Comparison of ENCODE assay signal across 9 cellular contexts in the genomic region with DNA sequence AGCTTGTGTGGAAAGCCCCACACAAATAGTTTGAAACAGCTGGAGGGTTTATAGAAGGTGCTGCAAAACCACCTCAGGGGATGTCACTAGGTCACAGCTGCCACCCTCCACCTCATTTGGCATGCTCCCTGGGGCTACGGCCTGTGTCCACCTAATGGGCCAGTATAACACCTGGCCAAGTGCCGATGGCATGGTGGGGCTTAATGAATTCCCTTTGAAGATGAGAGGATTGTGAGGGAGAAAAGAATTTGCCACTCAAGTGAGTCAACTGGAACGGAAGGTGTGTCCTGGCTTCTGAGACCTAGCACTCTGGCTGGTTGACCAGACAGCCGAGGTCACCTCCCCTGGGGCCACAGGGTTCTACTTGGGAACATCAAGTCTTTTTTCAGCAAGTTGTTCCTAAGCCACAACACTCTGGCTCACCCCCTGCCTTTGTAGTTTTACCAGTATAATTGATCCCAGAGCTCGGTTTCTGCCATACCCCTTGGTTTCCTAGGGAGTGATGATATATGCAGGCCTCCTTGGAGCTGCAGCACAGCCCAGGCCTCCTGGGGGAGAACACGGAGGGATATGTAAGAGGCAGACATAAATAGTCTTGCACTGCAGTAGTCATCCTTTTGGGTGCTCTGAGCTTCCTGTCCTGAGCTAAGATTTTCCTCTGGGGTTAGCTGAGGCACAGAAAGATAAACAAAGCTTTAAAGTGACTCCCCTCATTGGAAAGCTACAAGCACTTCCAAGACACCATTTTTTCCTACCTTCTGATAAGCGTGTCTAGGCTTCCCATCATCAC.
A peak's percentile ranks its signal among the peaks of the same experiment; 100 is the strongest.
DNase-seq lines count a peak whose midpoint lies in the region; TF ChIP-seq lines count a peak whose summit lies in the region.
"Had no signal": no experiment of that assay in that cellular context is flagged by ENCODE, and none has a peak within 500 bp of the region (broad histone marks: within the 10 kb centered on the region; RNA-seq: fewer than 3 reads in every experiment).

No MANE protein-coding gene starts in this region.

- H3K4me3 Mint-ChIP-seq in MCF 10A (ENCODE audit: unreplicated experiment) = no peak overlapping the region
- peak overlapping the region; percentile 73 for H3K4me3 Mint-ChIP-seq in activated CD4-positive, alpha-beta T cell treated with anti-CD3 and anti-CD28 coated beads, Interleukin-2, amount 10 ng/mL, durations not matched to agents 24 days and 14 days
- H3K4me3 Mint-ChIP-seq in immature natural killer cell = peak overlapping the region in 2 of 5 donors; percentile 61 to 72

- dilution Hi-C loops in mammary epithelial cell (cut with HindIII; ENCODE audit: low sequenced_read_pairs) = no loop called here

- H4K20me1 ChIP-seq in mammary epithelial cell (ENCODE audit: insufficient read depth, low read length) = no peaks in the 10 kb centered on the region

- in situ Hi-C loops in mammary epithelial cell (cut with MboI; ENCODE audit: low sequenced_read_pairs in 2 of 2) = no loop called here

- 57% methylated on average over 4 of the region's 7 CpGs for WGBS in mammary epithelial cell (ENCODE audit: low coverage, missing lambda C conversion rate)
- 56 to 61% methylated on average over 7 of the region's 7 CpGs for WGBS in testis, 2 donors

- no peak for TF ChIP-seq CTCF in MCF 10A (IDR thresholded peaks at IDR 0.05; ENCODE audit: unreplicated experiment)
- TF ChIP-seq CTCF in mammary epithelial cell (conservative IDR thresholded peaks at IDR 0.05 in 1 of 2, IDR thresholded peaks at IDR 0.05 in 1 of 2; ENCODE audit: extremely low read depth in 1 of 2, insufficient read depth in 1 of 2, low read depth in 1 of 2, low read length in 2 of 2) = no peak
- no peak for TF ChIP-seq CTCF in testis (IDR thresholded peaks at IDR 0.05)

- no peak overlapping the region for H3K4me3 ChIP-seq in mammary epithelial cell (replicated peaks in 1 of 3; ENCODE audit: insufficient read depth in 1 of 3, low read depth in 2 of 3, low read length in 3 of 3)
- H3K4me3 ChIP-seq in testis = no peak overlapping the region

- BruUV-seq in MCF 10A (replicated peaks; lab: Mats Ljungman, UMichigan) (no TSS peak), mammary epithelial cell (replicated peaks; lab: Mats Ljungman, UMichigan) (no TSS peak)

- H3K27ac Mint-ChIP-seq in MCF 10A (ENCODE audit: low read depth, unreplicated experiment) (no peak overlapping the region), immature natural killer cell (peak overlapping the region in 4 of 6 donors; percentile 50 to 87 (median 72))
- peak overlapping the region; percentile 94 for H3K27ac Mint-ChIP-seq in activated CD4-positive, alpha-beta T cell treated with anti-CD3 and anti-CD28 coated beads, Interleukin-2, amount 10 ng/mL, durations not matched to agents 24 days and 14 days

- H3K4me2 ChIP-seq in mammary epithelial cell (ENCODE audit: insufficient read depth, low read depth, low read length) = no peak overlapping the region

- H3K4me1 ChIP-seq in mammary epithelial cell (ENCODE audit: insufficient read depth, low read length) = peaks cover 5% of the 10 kb centered on the region
- H3K4me1 ChIP-seq in testis = no peaks in the 10 kb centered on the region

- peaks cover 21% of the 10 kb centered on the region for H3K4me1 Mint-ChIP-seq in MCF 10A (ENCODE audit: insufficient read depth, unreplicated experiment)
- peaks cover 69% of the 10 kb centered on the region for H3K4me1 Mint-ChIP-seq in activated CD4-positive, alpha-beta T cell treated with anti-CD3 and anti-CD28 coated beads, Interleukin-2, amount 10 ng/mL, durations not matched to agents 24 days and 14 days
- peaks cover 49 to 61% of the 10 kb centered on the region in 2 donors for H3K4me1 Mint-ChIP-seq in immature natural killer cell

- H3K36me3 Mint-ChIP-seq in MCF 10A (ENCODE audit: insufficient read depth, unreplicated experiment) (no peaks in the 10 kb centered on the region), immature natural killer cell (no peaks in the 10 kb centered on the region)
- peaks cover 8% of the 10 kb centered on the region for H3K36me3 Mint-ChIP-seq in activated CD4-positive, alpha-beta T cell treated with anti-CD3 and anti-CD28 coated beads, Interleukin-2, amount 10 ng/mL, durations not matched to agents 24 days and 14 days (ENCODE audit: low read depth)

- POLR2A ChIA-PET in MCF 10A (lab: Yijun Ruan, JAX) = interaction anchor here (0.7 kb wide), 1 partner anchor 231 kb away, joined by 3 read pairs; a partner anchor contains a TSS

- DNase-seq in MCF 10A (ENCODE audit: unreplicated experiment) (peak; percentile 42), mammary epithelial cell (no peak), immature natural killer cell (no peak), testis (peak; percentile 29), NCI-H82 (lab: John Stamatoyannopoulos, UW) (no peak), RPMI8226 (no peak), NCI-H2081 (lab: John Stamatoyannopoulos, UW) (no peak)
- peak; percentile 72 for DNase-seq in activated CD4-positive, alpha-beta T cell treated with anti-CD3 and anti-CD28 coated beads, Interleukin-2, amount 10 ng/mL, durations not matched to agents 24 days and 14 days
- DNase-seq: erythroblast had no signal

- no peak overlapping the region for H3K9ac ChIP-seq in mammary epithelial cell (ENCODE audit: insufficient read depth, low read length)

- H3K36me3 ChIP-seq in mammary epithelial cell (ENCODE audit: insufficient read depth, low read length) (no peaks in the 10 kb centered on the region), testis (ENCODE audit: low read depth, missing control alignments) (no peaks in the 10 kb centered on the region)

- H3K9me3 ChIP-seq in mammary epithelial cell (replicated peaks; ENCODE audit: insufficient read depth, low read length) = no peaks in the 10 kb centered on the region
- no peaks in the 10 kb centered on the region for H3K9me3 ChIP-seq in testis

- H3K79me2 ChIP-seq in mammary epithelial cell (ENCODE audit: insufficient read depth, low read length) = no peaks in the 10 kb centered on the region

- H3K27ac ChIP-seq in mammary epithelial cell (ENCODE audit: insufficient read depth, low read depth, low read length) = no peak overlapping the region
- H3K27ac ChIP-seq in testis = no peak overlapping the region

- CTCF ChIA-PET in MCF 10A (lab: Yijun Ruan, JAX) = interaction anchor here (0.6 kb wide), 1 partner anchor 235 kb away, joined by 4 read pairs; no protein-coding TSS in a partner anchor
- CTCF ChIA-PET in mammary epithelial cell (lab: Charles Lee; ENCODE audit: low non-redundant PET) = no interaction called here

- intact Hi-C loops in MCF 10A (cut with micrococcal nuclease) (no loop called here), mammary epithelial cell (cut with micrococcal nuclease) (no loop called here), testis (cut with DNase I; ENCODE audit: low total_unique reads) (no loop called here)
- intact Hi-C loops in activated CD4-positive, alpha-beta T cell treated with anti-CD3 and anti-CD28 coated beads, Interleukin-2, amount 10 ng/mL, durations not matched to agents 24 days and 14 days (cut with micrococcal nuclease) = loop anchor here (1.0 to 10.0 kb wide), 20 partner anchors 11 to 975 kb away; a partner anchor contains a TSS

- H3K27me3 Mint-ChIP-seq in MCF 10A (ENCODE audit: insufficient read depth, unreplicated experiment) (no peaks in the 10 kb centered on the region), immature natural killer cell (ENCODE audit: low read depth in 3 of 3) (peaks cover 0 to 4% (median 0%) of the 10 kb centered on the region in 3 donors)
- H3K27me3 Mint-ChIP-seq in activated CD4-positive, alpha-beta T cell treated with anti-CD3 and anti-CD28 coated beads, Interleukin-2, amount 10 ng/mL, durations not matched to agents 24 days and 14 days = no peaks in the 10 kb centered on the region

- no peak overlapping the region for H2AFZ ChIP-seq in mammary epithelial cell (ENCODE audit: low read depth, low read length)

- no peaks in the 10 kb centered on the region for H3K9me3 Mint-ChIP-seq in MCF 10A (ENCODE audit: unreplicated experiment)
- H3K9me3 Mint-ChIP-seq in activated CD4-positive, alpha-beta T cell treated with anti-CD3 and anti-CD28 coated beads, Interleukin-2, amount 10 ng/mL, durations not matched to agents 24 days and 14 days = peaks cover 3% of the 10 kb centered on the region
- H3K9me3 Mint-ChIP-seq in immature natural killer cell = no peaks in the 10 kb centered on the region

- H3K27me3 ChIP-seq in mammary epithelial cell (ENCODE audit: insufficient read depth, low read length) (no peaks in the 10 kb centered on the region), testis (no peaks in the 10 kb centered on the region)

- no peak for TF ChIP-seq POLR2A in testis (IDR thresholded peaks at IDR 0.05)

Comparison
In these comparisons a context has a peak if more than half of its experiments do, and no peak if none do; other contexts are left out.
1. DNase-seq: peak in MCF 10A (single experiment), activated CD4-positive, alpha-beta T cell treated with anti-CD3 and anti-CD28 coated beads, Interleukin-2, amount 10 ng/mL, durations not matched to agents 24 days and 14 days (single experiment) and testis (single experiment); none in mammary epithelial cell (single experiment), immature natural killer cell (0 of 3), NCI-H82 (single experiment), RPMI8226 (single experiment) and NCI-H2081 (0 of 2).